ENCODE assay signal across 13 cellular contexts in genomic region chr15:78206326-78207109, GRCh38. TPM values are rescaled to one million over a fixed set of nuclear protein-coding genes. Genes with fewer than 3 reads are reported as not detected.
A peak's percentile ranks its signal among the peaks of the same experiment; 100 is the strongest.
DNase-seq lines count a peak whose midpoint lies in the region; ATAC-seq, FAIRE-seq and TF ChIP-seq lines count a peak whose summit lies in the region.
"Had no signal": no experiment of that assay in that cellular context is flagged by ENCODE, and none has a peak within 500 bp of the region (broad histone marks: within the 10 kb centered on the region; RNA-seq: fewer than 3 reads in every experiment).

No MANE protein-coding gene starts in this region.

- TF ChIP-seq EP300 in sigmoid colon (IDR thresholded peaks at IDR 0.05) = no peak

- H2AFZ ChIP-seq in PC-9 = no peak overlapping the region

- peak overlapping the region; percentile 48; the same call in 1 of the 2 replicates for H3K4me2 ChIP-seq in PC-9

- H3K79me2 ChIP-seq in PC-9 (ENCODE audit: low read depth) = no peaks in the 10 kb centered on the region

- TF ChIP-seq POLR2A in sigmoid colon (IDR thresholded peaks at IDR 0.05) = no peak
- no peak for TF ChIP-seq POLR2A in GM12891 (IDR thresholded peaks at IDR 0.05; ENCODE audit: low read depth, low read length)

- POLR2A ChIA-PET in PC-9 (lab: Charles Lee; ENCODE audit: unreplicated experiment) = interaction anchor here (0.6 kb wide), 1 partner anchor 30 kb away, joined by 3 read pairs; no protein-coding TSS in a partner anchor

- H3K4me3 ChIP-seq in PC-9 (no peak overlapping the region), psoas muscle (no peak overlapping the region), sigmoid colon (no peak overlapping the region)
- H3K4me3 ChIP-seq: cardiac muscle cell had no signal

- CTCF ChIA-PET in PC-9 (lab: Charles Lee) = interaction anchor here (0.6 kb wide), 1 partner anchor 1714 kb away, joined by 3 read pairs; no protein-coding TSS in a partner anchor

- H3K27me3 ChIP-seq in PC-9 (ENCODE audit: insufficient read depth, low read depth) (peaks cover 3% of the 10 kb centered on the region; the same call in 1 of the 2 replicates), foreskin keratinocyte (peaks cover 18% of the 10 kb centered on the region), psoas muscle (ENCODE audit: insufficient read depth in 3 of 3, low read length in 2 of 3) (no peaks in the 10 kb centered on the region), sigmoid colon (no peaks in the 10 kb centered on the region)
- H3K27me3 ChIP-seq: cardiac muscle cell had no signal

- ATAC-seq in foreskin keratinocyte = peak; percentile 32
- ATAC-seq in psoas muscle = peak; percentile 45 to 78 (median 69)

- H4K20me1 ChIP-seq in PC-9 (ENCODE audit: insufficient read depth) = no peaks in the 10 kb centered on the region

- WGBS in psoas muscle, 3 donors = 29 to 48% (median 36%) methylated on average over 12 of the region's 12 CpGs
- WGBS in sigmoid colon, 2 donors = 81 to 84% methylated on average over 12 of the region's 12 CpGs

- DNase-seq in EH (ENCODE audit: low read depth) = peak; percentile 77
- peak; percentile 38 to 45 for DNase-seq in PC-9
- DNase-seq in foreskin keratinocyte = no peak
- no peak for DNase-seq in psoas muscle
- no peak for DNase-seq in DMS 273 treated with DMSO at 0.1 percent for 48 hours (lab: John Stamatoyannopoulos, UW)
- no peak for DNase-seq in NCI-H774 (lab: John Stamatoyannopoulos, UW)
- DNase-seq in sigmoid colon = no peak
- no peak for DNase-seq in GM12891 (ENCODE audit: insufficient read length, low spot score)
- DNase-seq: DMS53, NCI-H69 had no signal

- BruUV-seq in PC-9 (replicated peaks; lab: Mats Ljungman, UMichigan) = no TSS peak

- no peak overlapping the region for H3K27ac ChIP-seq in PC-9
- no peak overlapping the region for H3K27ac ChIP-seq in foreskin keratinocyte
- peak overlapping the region; percentile 67 for H3K27ac ChIP-seq in psoas muscle
- H3K27ac ChIP-seq in sigmoid colon = no peak overlapping the region
- H3K27ac ChIP-seq: cardiac muscle cell had no signal

- peaks cover 55% of the 10 kb centered on the region for H3K4me1 ChIP-seq in PC-9 (replicated peaks; ENCODE audit: insufficient read depth)
- peaks cover 10% of the 10 kb centered on the region for H3K4me1 ChIP-seq in foreskin keratinocyte
- peaks cover 54% of the 10 kb centered on the region for H3K4me1 ChIP-seq in psoas muscle
- H3K4me1 ChIP-seq in sigmoid colon = peaks cover 0 to 29% (median 20%) of the 10 kb centered on the region in 4 donors

- TF ChIP-seq CTCF in PC-9 (conservative IDR thresholded peaks at IDR 0.05) (no peak), foreskin keratinocyte (conservative IDR thresholded peaks at IDR 0.05) (no peak), psoas muscle (IDR thresholded peaks at IDR 0.05) (no peak), sigmoid colon (IDR thresholded peaks at IDR 0.05) (no peak)

- intact Hi-C loops in PC-9 (cut with micrococcal nuclease; ENCODE audit: unreplicated experiment) (no loop called here), psoas muscle (cut with DNase I) (no loop called here), sigmoid colon (cut with DNase I) (no loop called here)

- H3K36me3 ChIP-seq in PC-9 (ENCODE audit: low read depth) = no peaks in the 10 kb centered on the region
- no peaks in the 10 kb centered on the region for H3K36me3 ChIP-seq in psoas muscle (ENCODE audit: insufficient read depth in 1 of 2, low read depth in 1 of 2)
- no peaks in the 10 kb centered on the region for H3K36me3 ChIP-seq in sigmoid colon
- H3K36me3 ChIP-seq: cardiac muscle cell had no signal

- FAIRE-seq in GM12891 (lab: Jason Lieb, UNC) = no peak
- FAIRE-seq: frontal cortex had no signal

- H3K9me3 ChIP-seq in PC-9 (ENCODE audit: insufficient read depth, low read depth) = no peaks in the 10 kb centered on the region
- no peaks in the 10 kb centered on the region for H3K9me3 ChIP-seq in psoas muscle
- no peaks in the 10 kb centered on the region for H3K9me3 ChIP-seq in sigmoid colon

- no peaks in the 10 kb centered on the region for H3K9me2 ChIP-seq in PC-9 (ENCODE audit: insufficient read depth)

- peaks cover 27% of the 10 kb centered on the region; the same call in 1 of the 2 replicates for H3F3A ChIP-seq in PC-9 (ENCODE audit: insufficient read depth, low read depth)

TF ChIP-seq in GM12891, 5 proteins besides CTCF, POLR2A, EP300 and RAD21:
- no peak for TF ChIP-seq PAX5 (IDR thresholded peaks at IDR 0.05; ENCODE audit: insufficient read depth, low read length, severe bottlenecking)
- no peak for TF ChIP-seq POU2F2 (IDR thresholded peaks at IDR 0.05; ENCODE audit: low read depth, low read length)
- TF ChIP-seq SPI1 (IDR thresholded peaks at IDR 0.05; ENCODE audit: low read depth, low read length) = no peak
- no peak for TF ChIP-seq POLR2AphosphoS5 (IDR thresholded peaks at IDR 0.05; ENCODE audit: low read depth, low read length)
- no peak for TF ChIP-seq TAF1 (IDR thresholded peaks at IDR 0.05; ENCODE audit: low read depth, low read length)
TF ChIP-seq in GM12891: peak in this region for 0.

RNA-seq across cellular contexts. Expression of gene ACSBG1, which starts 27.8 kb away (rescaled TPM):
- total RNA-seq in PC-9 (2021) = 0.48 and 1.2 TPM in 2 replicates
- not detected in 2 replicates for total RNA-seq in foreskin keratinocyte
- 0.02 TPM in 2 replicates for polyA plus RNA-seq in foreskin keratinocyte
- total RNA-seq in psoas muscle = under 1 TPM in 1 of 4 donors, not detected in 3; 0.12 TPM
- polyA plus RNA-seq in psoas muscle = under 1 TPM; 0.43 to 0.64 (median 0.59) TPM
- total RNA-seq in sigmoid colon = 1 to 10 TPM; 1.3 to 3.9 (median 2.2) TPM
- under 1 TPM; 0.23 to 0.60 (median 0.51) TPM for polyA plus RNA-seq in sigmoid colon
- 0.04 TPM for polyA plus RNA-seq in GM12891 (2012; ENCODE audit: low read depth, missing spikeins)
- total RNA-seq: T-helper 1 cell treated with Interleukin-12 subunit alpha and Interleukin-12 subunit beta and Interleukin-4 antibody, amounts not matched to agents 30 ng/mL and 1 ng/mL, for 36 hours had no signal

RNA-seq across cellular contexts. Expression of gene IDH3A, which starts 57.4 kb away (rescaled TPM):
- 64.8 and 67.8 TPM in 2 replicates for total RNA-seq in PC-9 (2021)
- 73.3 and 80.4 TPM in 2 replicates for total RNA-seq in foreskin keratinocyte
- polyA plus RNA-seq in foreskin keratinocyte = 34.6 and 48.0 TPM in 2 replicates
- 100 to 1,000 TPM; 203 to 309 (median 251) TPM for total RNA-seq in psoas muscle
- polyA plus RNA-seq in psoas muscle = 100 to 1,000 TPM; 154 to 228 (median 179) TPM
- 100 to 1,000 TPM in 1 of 4 donors, 10 to 100 TPM in 3; 74.9 to 106 (median 93.9) TPM for total RNA-seq in sigmoid colon
- 10 to 100 TPM; 78.1 to 85.1 (median 79.5) TPM for polyA plus RNA-seq in sigmoid colon
- polyA plus RNA-seq in GM12891 (2012; ENCODE audit: low read depth, missing spikeins) = 144 TPM

RNA-seq across cellular contexts. Expression of gene DNAJA4, which starts 57.8 kb away (rescaled TPM):
- 0.33 and 0.35 TPM in 2 replicates for total RNA-seq in PC-9 (2021)
- total RNA-seq in foreskin keratinocyte = 8.8 and 10.6 TPM in 2 replicates
- polyA plus RNA-seq in foreskin keratinocyte = 5.1 and 7.5 TPM in 2 replicates
- total RNA-seq in psoas muscle = 100 to 1,000 TPM in 3 of 4 donors, 10 to 100 TPM in 1; 78.5 to 263 (median 184) TPM
- 100 to 1,000 TPM; 154 to 276 (median 188) TPM for polyA plus RNA-seq in psoas muscle
- 10 to 100 TPM in 3 of 4 donors, 1 to 10 TPM in 1; 7.4 to 17.8 (median 11.4) TPM for total RNA-seq in sigmoid colon
- 10 to 100 TPM; 16.8 to 26.1 (median 21.8) TPM for polyA plus RNA-seq in sigmoid colon
- polyA plus RNA-seq in GM12891 (2012; ENCODE audit: low read depth, missing spikeins) = 2.6 TPM

Comparison
In these comparisons a context has a peak if more than half of its experiments do, and no peak if none do; other contexts are left out.
1. DNase-seq: peak in EH (single experiment) and PC-9 (2 of 2); none in foreskin keratinocyte (0 of 2), psoas muscle (0 of 2), DMS 273 treated with DMSO at 0.1 percent for 48 hours (single experiment), NCI-H774 (single experiment), sigmoid colon (single experiment) and GM12891 (single experiment).